ENCODE assay signal across 8 cellular contexts in the genomic region with DNA sequence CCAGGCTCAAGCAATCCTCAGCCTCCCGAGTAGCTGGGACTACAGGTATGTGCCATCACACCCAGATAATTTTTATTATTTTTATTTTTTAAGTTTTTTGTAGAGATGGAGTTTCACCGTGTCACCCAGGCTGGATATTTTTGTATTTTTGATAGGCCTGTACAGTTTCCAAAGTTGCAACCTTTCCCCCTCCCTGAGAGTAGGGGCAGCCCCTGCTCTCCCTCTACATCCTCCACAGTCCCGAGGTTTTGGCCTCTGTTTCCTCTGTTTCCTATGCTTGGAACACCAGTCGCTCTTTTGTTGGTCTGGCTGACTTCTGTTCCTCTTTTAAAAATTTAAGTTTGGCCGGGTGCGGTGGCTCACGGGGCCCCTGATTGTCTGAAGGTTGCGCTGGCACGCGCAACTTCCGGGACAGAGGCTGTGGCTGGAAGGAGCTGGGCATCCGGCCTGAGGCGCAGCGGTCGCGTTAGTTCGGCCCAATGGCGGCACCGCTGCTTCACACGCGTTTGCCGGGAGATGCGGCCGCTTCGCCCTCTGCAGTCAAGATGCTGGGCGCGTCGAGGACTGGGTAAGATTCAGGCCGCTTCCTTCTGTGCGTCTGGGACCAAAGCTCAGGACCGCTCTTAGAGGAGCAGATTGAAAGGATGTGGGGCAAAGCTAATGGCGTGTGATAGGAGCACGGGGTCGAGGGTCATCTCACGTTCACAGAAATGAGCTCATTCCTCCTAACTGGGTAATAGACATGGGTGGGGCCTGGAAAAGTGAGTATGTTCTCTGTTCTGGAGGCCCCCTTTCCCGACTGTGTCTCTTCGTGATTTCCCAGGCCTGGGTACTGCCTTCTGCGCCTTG.
DNase-seq lines count a peak whose midpoint lies in the region; ATAC-seq and TF ChIP-seq lines count a peak whose summit lies in the region.
"Not testable (repeated sequence)": the region's sequence is repeated elsewhere in the genome, so short reads cannot be mapped to it uniquely, and the experiment has no call there.

No MANE protein-coding gene starts in this region.

- H3K27ac ChIP-seq in AG04450 (ENCODE audit: low read depth, low read length): peak overlapping the region; percentile 52
- H3K27ac ChIP-seq in effector memory CD4-positive, alpha-beta T cell (ENCODE audit: insufficient read depth, low read length, poor library complexity, severe bottlenecking): peak overlapping the region; percentile 57

- H3K4me3 ChIP-seq in AG04450 (ENCODE audit: low read depth, low read length) (peak overlapping the region; percentile 55), lower leg skin (ENCODE audit: low read depth, poor library complexity, severe bottlenecking) (peak overlapping the region; percentile 23)
- H3K4me3 ChIP-seq in effector memory CD4-positive, alpha-beta T cell (ENCODE audit: insufficient read depth, low read depth, low read length, poor library complexity, severe bottlenecking): peak overlapping the region; percentile 35

- not testable (repeated sequence) for DNase-seq in AG04450 (ENCODE audit: low read depth, low spot score)
- DNase-seq in RPMI7951 (ENCODE audit: low read depth): peak; percentile 47
- peak; percentile 5 for DNase-seq in activated T-cell treated with anti-CD3 and anti-CD28 coated beads for 4 hours
- DNase-seq in effector memory CD4-positive, alpha-beta T cell: peak in 2 of 3 donors; percentile 7 to 8
- DNase-seq in lower leg skin (ENCODE audit: low spot score in 2 of 2): peak; percentile 30 to 88
- DNase-seq in stimulated activated CD4-positive, alpha-beta T cell treated with anti-CD3 and anti-CD28 coated beads, Interleukin-1b, Interleukin-23, amount 100 ng/mL, for 48 hours: peak; percentile 28

- H3K4me1 ChIP-seq in effector memory CD4-positive, alpha-beta T cell (ENCODE audit: control insufficient read depth, insufficient read depth, low read length, poor library complexity, severe bottlenecking): not testable (repeated sequence)

- CTCF ChIA-PET in AG04450 (lab: Charles Lee): interaction anchor here (1.5 kb wide), 1 partner anchor 101 kb away, joined by 4 read pairs; no protein-coding TSS in a partner anchor

- WGBS in lower leg skin, 2 donors: 21 to 35% methylated on average over 30 to 38 of the region's 38 CpGs

- H3K9me3 ChIP-seq in AG04450 (ENCODE audit: control insufficient read depth, insufficient read depth, low read length); effector memory CD4-positive, alpha-beta T cell (ENCODE audit: control insufficient read depth, low read length): not testable (repeated sequence)

- H3K36me3 ChIP-seq in effector memory CD4-positive, alpha-beta T cell (ENCODE audit: control insufficient read depth, insufficient read depth, low read length): not testable (repeated sequence)

- POLR2A ChIA-PET in AG04450 (lab: Yijun Ruan, JAX): not testable (repeated sequence)

- H3K27me3 ChIP-seq in AG04450 (ENCODE audit: control insufficient read depth, insufficient read depth, low read length); effector memory CD4-positive, alpha-beta T cell (replicated peaks; ENCODE audit: control insufficient read depth, insufficient read depth, low read length, poor library complexity, severe bottlenecking): not testable (repeated sequence)

- intact Hi-C loops in lower leg skin (cut with DNase I; ENCODE audit: low total_unique reads): not testable (repeated sequence)

- in situ Hi-C loops in GM18951 (cut with MboI; ENCODE audit: low sequenced_read_pairs, unreplicated experiment): not testable (repeated sequence)

- ATAC-seq in HG02943 (IDR thresholded peaks at IDR 0.05; ENCODE audit: low read depth, unreplicated experiment): peak; percentile 72

- TF ChIP-seq POLR2A in GM18951 (IDR thresholded peaks at IDR 0.05; ENCODE audit: extremely low read depth, insufficient read depth, insufficient read length): peak; percentile 55
- TF ChIP-seq POLR2A in lower leg skin (IDR thresholded peaks at IDR 0.05): not testable (repeated sequence)

- not testable (repeated sequence) for TF ChIP-seq CTCF in AG04450 (IDR thresholded peaks at IDR 0.05; ENCODE audit: low read depth, low read length); lower leg skin (IDR thresholded peaks at IDR 0.05)
